Comparison of ENCODE assay signal across 2 cellular contexts in genomic region chr5:125582358-125582757, GRCh38.
A peak's percentile ranks its signal among the peaks of the same experiment; 100 is the strongest.
TF ChIP-seq lines count a peak whose summit lies in the region.

No MANE protein-coding gene starts in this region.

TF ChIP-seq in liver, 16 proteins besides CTCF, POLR2A, EP300 and RAD21:
- TF ChIP-seq MAX (IDR thresholded peaks at IDR 0.05) (peak; percentile 29), REST (IDR thresholded peaks at IDR 0.05) (no peak), GABPA (IDR thresholded peaks at IDR 0.05 in 1 of 2, conservative IDR thresholded peaks at IDR 0.05 in 1 of 2) (no peak), YY1 (IDR thresholded peaks at IDR 0.05) (peak; percentile 48), TAF1 (conservative IDR thresholded peaks at IDR 0.05) (no peak), NR2F2 (IDR thresholded peaks at IDR 0.05) (no peak), EGR1 (IDR thresholded peaks at IDR 0.05; ENCODE audit: low read depth in 2 of 2) (peak in 1 of 2 donors; percentile 27), HNF4G (IDR thresholded peaks at IDR 0.05) (no peak), SP1 (IDR thresholded peaks at IDR 0.05) (no peak), RXRA (IDR thresholded peaks at IDR 0.05) (peak in 1 of 2 donors; percentile 63), JUND (IDR thresholded peaks at IDR 0.05) (peak in 1 of 2 donors; percentile 50), FOXA1 (IDR thresholded peaks at IDR 0.05) (no peak), HNF4A (conservative IDR thresholded peaks at IDR 0.05) (peak in 1 of 2 donors; percentile 50), ZBTB33 (IDR thresholded peaks at IDR 0.05) (peak; percentile 43), FOXA2 (IDR thresholded peaks at IDR 0.05) (no peak)
- TF ChIP-seq, protein P1, sequence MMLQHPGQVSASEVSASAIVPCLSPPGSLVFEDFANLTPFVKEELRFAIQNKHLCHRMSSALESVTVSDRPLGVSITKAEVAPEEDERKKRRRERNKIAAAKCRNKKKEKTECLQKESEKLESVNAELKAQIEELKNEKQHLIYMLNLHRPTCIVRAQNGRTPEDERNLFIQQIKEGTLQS (IDR thresholded peaks at IDR 0.05): no peak
TF ChIP-seq in liver: peak in this region for 7.

TF ChIP-seq in HepG2, 621 proteins besides CTCF, POLR2A, EP300 and RAD21:
- TF ChIP-seq HOXA9 (CRISPR knock-in tag; IDR thresholded peaks at IDR 0.05; ENCODE audit: borderline replicate concordance): no peak
- TF ChIP-seq PHF8 (CRISPR knock-in tag; IDR thresholded peaks at IDR 0.05): no peak
- TF ChIP-seq, protein P2, sequence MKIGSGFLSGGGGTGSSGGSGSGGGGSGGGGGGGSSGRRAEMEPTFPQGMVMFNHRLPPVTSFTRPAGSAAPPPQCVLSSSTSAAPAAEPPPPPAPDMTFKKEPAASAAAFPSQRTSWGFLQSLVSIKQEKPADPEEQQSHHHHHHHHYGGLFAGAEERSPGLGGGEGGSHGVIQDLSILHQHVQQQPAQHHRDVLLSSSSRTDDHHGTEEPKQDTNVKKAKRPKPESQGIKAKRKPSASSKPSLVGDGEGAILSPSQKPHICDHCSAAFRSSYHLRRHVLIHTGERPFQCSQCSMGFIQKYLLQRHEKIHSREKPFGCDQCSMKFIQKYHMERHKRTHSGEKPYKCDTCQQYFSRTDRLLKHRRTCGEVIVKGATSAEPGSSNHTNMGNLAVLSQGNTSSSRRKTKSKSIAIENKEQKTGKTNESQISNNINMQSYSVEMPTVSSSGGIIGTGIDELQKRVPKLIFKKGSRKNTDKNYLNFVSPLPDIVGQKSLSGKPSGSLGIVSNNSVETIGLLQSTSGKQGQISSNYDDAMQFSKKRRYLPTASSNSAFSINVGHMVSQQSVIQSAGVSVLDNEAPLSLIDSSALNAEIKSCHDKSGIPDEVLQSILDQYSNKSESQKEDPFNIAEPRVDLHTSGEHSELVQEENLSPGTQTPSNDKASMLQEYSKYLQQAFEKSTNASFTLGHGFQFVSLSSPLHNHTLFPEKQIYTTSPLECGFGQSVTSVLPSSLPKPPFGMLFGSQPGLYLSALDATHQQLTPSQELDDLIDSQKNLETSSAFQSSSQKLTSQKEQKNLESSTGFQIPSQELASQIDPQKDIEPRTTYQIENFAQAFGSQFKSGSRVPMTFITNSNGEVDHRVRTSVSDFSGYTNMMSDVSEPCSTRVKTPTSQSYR (CRISPR knock-in tag; IDR thresholded peaks at IDR 0.05; ENCODE audit: borderline replicate concordance): no peak
- no peak for TF ChIP-seq PRMT3 (CRISPR knock-in tag; IDR thresholded peaks at IDR 0.05; ENCODE audit: borderline replicate concordance, low read depth)
- no peak for TF ChIP-seq SKIL (CRISPR knock-in tag; IDR thresholded peaks at IDR 0.05; ENCODE audit: borderline replicate concordance)
- no peak for TF ChIP-seq FOXA3 (CRISPR knock-in tag; IDR thresholded peaks at IDR 0.05)
- no peak for TF ChIP-seq NFRKB (IDR thresholded peaks at IDR 0.05)
